Comparison of ENCODE assay signal across 14 cellular contexts in genomic region chr1:27143408-27143807, GRCh38. TPM values are rescaled to one million over a fixed set of nuclear protein-coding genes. Genes with fewer than 3 reads are reported as not detected.
DNase-seq lines count a peak whose midpoint lies in the region; ATAC-seq, FAIRE-seq and TF ChIP-seq lines count a peak whose summit lies in the region.
"Had no signal": no experiment of that assay in that cellular context is flagged by ENCODE, and none has a peak within 500 bp of the region (broad histone marks: within the 10 kb centered on the region; RNA-seq: fewer than 3 reads in every experiment).

No MANE protein-coding gene starts in this region.

- no peak for ATAC-seq in activated CD4-positive, alpha-beta T cell treated with anti-CD3 and anti-CD28 coated beads for 36 hours
- no peak for ATAC-seq in GM12878
- ATAC-seq in HG03095 (IDR thresholded peaks at IDR 0.05; ENCODE audit: unreplicated experiment), result no peak
- ATAC-seq: K562; natural killer cell treated with Interleukin-12 subunit alpha and Interleukin-12 subunit beta and Interleukin-15 and Interleukin-18, amount 100 ng/mL, for 72 hours had no signal

- no peak for TF ChIP-seq RAD21 in GM12878 (IDR thresholded peaks at IDR 0.05; ENCODE audit: insufficient read depth, low read depth, low read length)

- CTCF ChIA-PET in activated CD4-positive, alpha-beta T cell treated with anti-CD3 and anti-CD28 coated beads for 36 hours (lab: Charles Lee), result interaction anchor here (0.6 to 2.1 kb wide), 4 partner anchors 10 to 140 kb away, joined by 3 to 8 read pairs (median 4); no protein-coding TSS in a partner anchor
- CTCF ChIA-PET in GM12878 (lab: Yijun Ruan, JAX), result interaction anchor here (0.9 to 3.4 kb wide), 5 partner anchors 11 to 153 kb away, joined by 3 to 18 read pairs (median 5); partner anchors contain the start of gene SLC9A1

- no peaks in the 10 kb centered on the region for H3K9me3 Mint-ChIP-seq in activated CD4-positive, alpha-beta T cell treated with anti-CD3 and anti-CD28 coated beads for 36 hours (ENCODE audit: low read depth)
- H3K9me3 Mint-ChIP-seq: natural killer cell treated with Interleukin-12 subunit alpha and Interleukin-12 subunit beta and Interleukin-15 and Interleukin-18, amount 100 ng/mL, for 72 hours had no signal

- peak overlapping the region; percentile 35 for H4K8ac ChIP-seq in mesenchymal stem cell (ENCODE audit: low read length)

- no peak for DNase-seq in activated CD4-positive, alpha-beta T cell treated with anti-CD3 and anti-CD28 coated beads for 36 hours
- DNase-seq in activated CD4-positive, alpha-beta T cell treated with anti-CD3 and anti-CD28 coated beads for 48 hours, result no peak
- DNase-seq in GM12878 (ENCODE audit: low read depth, low spot score) (no peak), mesenchymal stem cell (peak; percentile 53), ovary (no peak), GM20000 (ENCODE audit: low spot score) (no peak)
- DNase-seq: DMS79 treated with DMSO at 0.1 percent for 48 hours, OCI-M1, T-helper 2 cell had no signal

- no peaks in the 10 kb centered on the region; a peak in 1 of 4 replicates for H3K36me3 ChIP-seq in GM12878 (ENCODE audit: control insufficient read depth in 2 of 2, insufficient read depth in 2 of 2, low read length in 1 of 2)
- peaks cover 0 to 2% of the 10 kb centered on the region in 2 experiments for H3K36me3 ChIP-seq in mesenchymal stem cell (ENCODE audit: control insufficient read depth in 1 of 2, insufficient read depth in 2 of 2, low read depth in 1 of 2, low read length in 2 of 2)
- H3K36me3 ChIP-seq in stomach smooth muscle (ENCODE audit: control insufficient read depth in 2 of 2, insufficient read depth in 2 of 2, low read length in 2 of 2), result no peaks in the 10 kb centered on the region
- no peaks in the 10 kb centered on the region for H3K36me3 ChIP-seq in ovary

- H3K4me2 ChIP-seq in GM12878 (ENCODE audit: control insufficient read depth, insufficient read depth), result no peak overlapping the region
- H3K4me2 ChIP-seq in mesenchymal stem cell (ENCODE audit: low read length, poor library complexity, severe bottlenecking), result no peak overlapping the region

- POLR2A ChIA-PET in activated CD4-positive, alpha-beta T cell treated with anti-CD3 and anti-CD28 coated beads for 36 hours (lab: Charles Lee), result interaction anchor here (0.6 to 2.3 kb wide), 3 partner anchors 10 to 32 kb away, joined by 3 to 23 read pairs (median 4); partner anchors contain the start of gene SLC9A1
- POLR2A ChIA-PET in GM12878 (lab: Charles Lee), result interaction anchor here (0.9 to 6.5 kb wide), 2 partner anchors 10 to 20 kb away, joined by 4 to 48 read pairs; partner anchors contain the start of gene SLC9A1

- TF ChIP-seq CTCF in GM12878 (IDR thresholded peaks at IDR 0.05 in 2 of 3, conservative IDR thresholded peaks at IDR 0.05 in 1 of 3; ENCODE audit: control insufficient read depth in 2 of 3, extremely low read depth in 1 of 3, insufficient read depth in 1 of 3, low read depth in 3 of 3, low read length in 3 of 3) (no peak), ovary (IDR thresholded peaks at IDR 0.05) (no peak), GM20000 (IDR thresholded peaks at IDR 0.05; ENCODE audit: extremely low read depth, missing control alignments) (no peak)

- in situ Hi-C loops in GM12878 (cut with MboI), result no loop called here

- H3K36me3 Mint-ChIP-seq in activated CD4-positive, alpha-beta T cell treated with anti-CD3 and anti-CD28 coated beads for 36 hours (ENCODE audit: low read depth), result peaks cover 5% of the 10 kb centered on the region
- H3K36me3 Mint-ChIP-seq: natural killer cell treated with Interleukin-12 subunit alpha and Interleukin-12 subunit beta and Interleukin-15 and Interleukin-18, amount 100 ng/mL, for 72 hours had no signal

- peaks cover 51% of the 10 kb centered on the region for H3K79me1 ChIP-seq in mesenchymal stem cell (replicated peaks; ENCODE audit: low read length, poor library complexity, severe bottlenecking)

- H2AK5ac ChIP-seq in mesenchymal stem cell (ENCODE audit: low read length, severe bottlenecking), result peak overlapping the region; percentile 70

- TF ChIP-seq EP300 in GM12878 (IDR thresholded peaks at IDR 0.05; ENCODE audit: borderline replicate concordance in 1 of 2, control insufficient read depth in 1 of 2, low read depth in 2 of 2, low read length in 2 of 2), result no peak
- no peak for TF ChIP-seq EP300 in ovary (IDR thresholded peaks at IDR 0.05)

- H2BK120ac ChIP-seq in mesenchymal stem cell (ENCODE audit: low read depth, low read length), result no peak overlapping the region

- TF ChIP-seq POLR2A in GM12878 (IDR thresholded peaks at IDR 0.05; ENCODE audit: low read depth, low read length), result no peak
- TF ChIP-seq POLR2A in ovary (IDR thresholded peaks at IDR 0.05), result no peak

- H4K91ac ChIP-seq in mesenchymal stem cell (ENCODE audit: low read length), result no peak overlapping the region

- H2BK12ac ChIP-seq in mesenchymal stem cell (ENCODE audit: low read length in 2 of 2), result no peak overlapping the region

- TSS peak; percentile 27 for BruUV-seq in GM12878 (replicated peaks; lab: Mats Ljungman, UMichigan)

- no peaks in the 10 kb centered on the region for H3K9me3 ChIP-seq in GM12878 (replicated peaks; ENCODE audit: control insufficient read depth, insufficient read depth, low read length)
- H3K9me3 ChIP-seq in mesenchymal stem cell (ENCODE audit: control insufficient read depth, low read length), result no peaks in the 10 kb centered on the region
- no peaks in the 10 kb centered on the region for H3K9me3 ChIP-seq in stomach smooth muscle (ENCODE audit: control insufficient read depth in 2 of 2, low read length in 2 of 2)
- H3K9me3 ChIP-seq in ovary, result no peaks in the 10 kb centered on the region

- H2BK15ac ChIP-seq in mesenchymal stem cell (ENCODE audit: low read depth, poor library complexity, severe bottlenecking), result no peak overlapping the region

- H3K4me1 ChIP-seq in GM12878 (ENCODE audit: control insufficient read depth, insufficient read depth, low read length) (peaks cover 14% of the 10 kb centered on the region), mesenchymal stem cell (ENCODE audit: control insufficient read depth, insufficient read depth, low read depth, low read length) (peaks cover 21% of the 10 kb centered on the region), stomach smooth muscle (ENCODE audit: control insufficient read depth, insufficient read depth, low read length) (peaks cover 37% of the 10 kb centered on the region), ovary (ENCODE audit: insufficient read depth) (peaks cover 3% of the 10 kb centered on the region)

- peaks cover 56% of the 10 kb centered on the region for H3K4me1 Mint-ChIP-seq in activated CD4-positive, alpha-beta T cell treated with anti-CD3 and anti-CD28 coated beads for 36 hours

- H3K4me3 Mint-ChIP-seq in activated CD4-positive, alpha-beta T cell treated with anti-CD3 and anti-CD28 coated beads for 36 hours, result no peak overlapping the region
- H3K4me3 Mint-ChIP-seq: natural killer cell treated with Interleukin-12 subunit alpha and Interleukin-12 subunit beta and Interleukin-15 and Interleukin-18, amount 100 ng/mL, for 72 hours had no signal

- intact Hi-C loops in activated CD4-positive, alpha-beta T cell treated with anti-CD3 and anti-CD28 coated beads for 36 hours (cut with DNase I, micrococcal nuclease), result no loop called here
- intact Hi-C loops in GM12878 (cut with micrococcal nuclease; ENCODE audit: unreplicated experiment), result no loop called here
- intact Hi-C loops in ovary (cut with DNase I), result no loop called here

- H3K9ac ChIP-seq in GM12878 (ENCODE audit: control insufficient read depth, insufficient read depth, low read length) (no peak overlapping the region), mesenchymal stem cell (ENCODE audit: low read length) (no peak overlapping the region), stomach smooth muscle (ENCODE audit: low read length in 2 of 2) (peak overlapping the region; percentile 18 to 47)

- peak overlapping the region in 1 of 2 experiments; percentile 68 for H3K14ac ChIP-seq in mesenchymal stem cell (ENCODE audit: low read length in 2 of 2)

- H2BK5ac ChIP-seq in mesenchymal stem cell (ENCODE audit: low read depth, low read length, poor library complexity, severe bottlenecking), result no peak overlapping the region

- SMC1A ChIA-PET in GM12878 (lab: Charles Lee; ENCODE audit: uncharacterized antibody, unreplicated experiment), result interaction anchor here (2.5 to 4.5 kb wide), 2 partner anchors 10 kb away, joined by 10 to 30 read pairs; partner anchors contain the start of gene SLC9A1

- WGBS in GM12878 (ENCODE audit: insufficient coverage, insufficient replicate concordance, low lambda C conversion rate, missing lambda C conversion rate), result 97% methylated on average over 6 of the region's 6 CpGs
- 79% methylated on average over 5 of the region's 6 CpGs for WGBS in mesenchymal stem cell
- WGBS in ovary, 3 donors, result 65 to 74% (median 67%) methylated on average over 6 of the region's 6 CpGs

- H3K18ac ChIP-seq in mesenchymal stem cell (ENCODE audit: low read depth in 1 of 2, low read length in 2 of 2), result no peak overlapping the region

- H3K4me3 ChIP-seq in GM12878 (no peak overlapping the region), mesenchymal stem cell (ENCODE audit: insufficient read depth in 1 of 2, low read depth in 1 of 2, low read length in 2 of 2) (no peak overlapping the region), stomach smooth muscle (ENCODE audit: low read length in 2 of 2) (no peak overlapping the region), ovary (no peak overlapping the region)
- H3K4me3 ChIP-seq: K562 had no signal

- H4K20me1 ChIP-seq in GM12878 (ENCODE audit: control insufficient read depth, insufficient read depth), result no peaks in the 10 kb centered on the region

- RAD21 ChIA-PET in GM12878 (lab: Charles Lee; ENCODE audit: unreplicated experiment), result interaction anchor here (0.5 to 1.4 kb wide), 2 partner anchors 9 to 11 kb away, joined by 3 to 6 read pairs; partner anchors contain the start of gene SLC9A1

- no peak overlapping the region for H3K4ac ChIP-seq in mesenchymal stem cell (ENCODE audit: low read depth in 1 of 2, low read length in 2 of 2)

- H3K27me3 ChIP-seq in GM12878 (replicated peaks in 1 of 2; ENCODE audit: control insufficient read depth in 2 of 2, insufficient read depth in 2 of 2, low read length in 1 of 2) (no peaks in the 10 kb centered on the region), mesenchymal stem cell (ENCODE audit: control insufficient read depth in 1 of 2, insufficient read depth in 1 of 2, low read length in 2 of 2) (no peaks in the 10 kb centered on the region), stomach smooth muscle (ENCODE audit: control insufficient read depth in 1 of 2, insufficient read depth in 2 of 2, low read length in 2 of 2) (no peaks in the 10 kb centered on the region), ovary (no peaks in the 10 kb centered on the region)

- peak overlapping the region; percentile 80 for H3K27ac Mint-ChIP-seq in activated CD4-positive, alpha-beta T cell treated with anti-CD3 and anti-CD28 coated beads for 36 hours

- peaks cover 6% of the 10 kb centered on the region for H3K79me2 ChIP-seq in GM12878 (ENCODE audit: control insufficient read depth, insufficient read depth, low read length)

- no peak for FAIRE-seq in GM12878 (lab: Jason Lieb, UNC)
- FAIRE-seq: A204.1, K562 had no signal

- H2AFZ ChIP-seq in GM12878 (ENCODE audit: control insufficient read depth, low read depth, low read length) (no peak overlapping the region), mesenchymal stem cell (ENCODE audit: low read depth, low read length) (no peak overlapping the region)

- no peaks in the 10 kb centered on the region for H3K27me3 Mint-ChIP-seq in activated CD4-positive, alpha-beta T cell treated with anti-CD3 and anti-CD28 coated beads for 36 hours
- H3K27me3 Mint-ChIP-seq: natural killer cell treated with Interleukin-12 subunit alpha and Interleukin-12 subunit beta and Interleukin-15 and Interleukin-18, amount 100 ng/mL, for 72 hours had no signal

- H3K27ac ChIP-seq in GM12878 (ENCODE audit: control insufficient read depth, insufficient read depth) (no peak overlapping the region), mesenchymal stem cell (ENCODE audit: low read length, poor library complexity, severe bottlenecking) (no peak overlapping the region), stomach smooth muscle (ENCODE audit: low read length) (no peak overlapping the region), ovary (no peak overlapping the region)

- no peak overlapping the region for H3K23ac ChIP-seq in mesenchymal stem cell (ENCODE audit: low read length in 2 of 2)

RNA-seq across cellular contexts. Expression of gene SLC9A1, which starts 11.5 kb away (rescaled TPM):
- 10 to 100 TPM; 15.6 to 20.4 TPM for total RNA-seq in activated CD4-positive, alpha-beta T cell treated with anti-CD3 and anti-CD28 coated beads for 36 hours
- 12.9 and 13.6 TPM in 2 replicates for total RNA-seq in GM12878 (2013; cell fraction: nucleolus; rRNA removed)
- total RNA-seq in GM12878 (2014; rRNA removed) (1.4 and 3.2 TPM in 2 replicates), GM12878 (2014; rRNA removed; fragmentation: Illumina TruSeq; extraction: Trizol) (2.1 and 2.5 TPM in 2 replicates), GM12878 (2021) (18.3 and 21.4 TPM in 2 replicates), ovary (10 to 100 TPM in 5 of 7 donors, 1 to 10 TPM in 2; 8.6 to 33.7 (median 14.8) TPM)
- polyA plus RNA-seq in GM12878 (2011; ENCODE audit: low read depth), result 5.7 TPM
- polyA plus RNA-seq in GM12878 (2011; rRNA removed) (1.4 and 2.8 TPM in 2 replicates), GM12878 (2014; fragmentation: Illumina TruSeq; extraction: Trizol) (14.4 and 14.9 TPM in 2 replicates), GM12878 (2014; fragmentation: Nextera tagmentation; extraction: Ambion mirVana) (1 to 10 TPM in 1 of 2 experiments, under 1 TPM in 1; 0.87 to 1.1 TPM), GM12878 (2014; rRNA removed) (5.5 and 8.3 TPM in 2 replicates), GM12878 (2016; fragmentation: Nextera tagmentation; extraction: Ambion mirVana) (1 to 10 TPM; 5.4 to 7.4 TPM), ovary (10 to 100 TPM; 10.6 to 22.0 TPM)
- 2.1 and 4.3 TPM in 2 replicates for polyA plus RNA-seq in GM12878 (2011; cell fraction: cytosol; rRNA removed)
- polyA plus RNA-seq in GM12878 (2011; cell fraction: nucleus; rRNA removed), result 10.2 and 13.4 TPM in 2 replicates
- polyA plus RNA-seq in GM12878 (2012), result 10.7 and 11.3 TPM in 2 replicates
- polyA minus RNA-seq in GM12878 (2011; rRNA and poly(A)+ RNA removed), result 2.8 and 4.9 TPM in 2 replicates
- 4.8 TPM in 2 replicates for polyA minus RNA-seq in GM12878 (2011; cell fraction: cytosol; rRNA and poly(A)+ RNA removed)
- 4.7 and 8.6 TPM in 2 replicates for polyA minus RNA-seq in GM12878 (2011; cell fraction: nucleus; rRNA and poly(A)+ RNA removed)
- 37.0 TPM for polyA plus RNA-seq in mesenchymal stem cell (2013, experiment 1 of 2)
- 36.1 TPM for polyA plus RNA-seq in mesenchymal stem cell (2013, experiment 2 of 2)

Comparison
In these comparisons a context has a peak if more than half of its experiments do, and no peak if none do; other contexts are left out.
1. H3K9ac ChIP-seq: peak in stomach smooth muscle (2 of 2); none in GM12878 (single experiment) and mesenchymal stem cell (single experiment).